Comparison of ENCODE assay signal across 8 cellular contexts in genomic region chr9:100437860-100438805, GRCh38. TPM values are rescaled to one million over a fixed set of nuclear protein-coding genes. Genes with fewer than 3 reads are reported as not detected.
DNase-seq lines count a peak whose midpoint lies in the region; ATAC-seq and TF ChIP-seq lines count a peak whose summit lies in the region.

No MANE protein-coding gene starts in this region.

- no peaks in the 10 kb centered on the region for H3K27me3 ChIP-seq in GM06990 (replicated peaks; ENCODE audit: control insufficient read depth, insufficient read depth, low read length)

- peaks cover 6% of the 10 kb centered on the region for H3K4me1 Mint-ChIP-seq in WTC11

- no peaks in the 10 kb centered on the region for H3K36me3 ChIP-seq in GM06990 (ENCODE audit: control insufficient read depth, insufficient read depth, low read length)

- CTCF ChIA-PET in WTC11 (lab: Charles Lee), result interaction anchor here (0.9 to 2.2 kb wide), 13 partner anchors 8 to 113 kb away, joined by 3 to 6 read pairs (median 4); partner anchors contain the start of gene TMEFF1

- DNase-seq in GM06990 (ENCODE audit: extremely low read depth, insufficient read length), result peak; percentile 9
- peak; percentile 65 for DNase-seq in NCI-H2196 (lab: John Stamatoyannopoulos, UW; ENCODE audit: unreplicated experiment)
- peak; percentile 82 for DNase-seq in WTC11 (ENCODE audit: low spot score)
- peak; percentile 72 for DNase-seq in cerebellar cortex (ENCODE audit: low spot score)
- peak; percentile 53 for DNase-seq in left lobe of liver (ENCODE audit: low spot score)
- DNase-seq in stimulated activated CD4-positive, alpha-beta T cell treated with anti-CD3 and anti-CD28 coated beads, Interleukin-4, amount 100 ng/mL, for 4 hours, result peak; percentile 52 to 60

- POLR2A ChIA-PET in WTC11 (lab: Charles Lee), result no interaction called here

- no peak overlapping the region for H3K4me3 ChIP-seq in GM06990 (replicated peaks; ENCODE audit: low read depth, low read length)

- H3K36me3 Mint-ChIP-seq in WTC11, result no peaks in the 10 kb centered on the region

- ATAC-seq in HG02759 (IDR thresholded peaks at IDR 0.05; ENCODE audit: unreplicated experiment) (peak; percentile 75), WTC11 (peak; percentile 61), left lobe of liver (peak; percentile 94), HG03139 (IDR thresholded peaks at IDR 0.05; ENCODE audit: unreplicated experiment) (no peak)

- H3K27ac Mint-ChIP-seq in WTC11, result no peak overlapping the region

- TF ChIP-seq CTCF in GM06990 (IDR thresholded peaks at IDR 0.05; ENCODE audit: insufficient read depth, low read length, poor library complexity, severe bottlenecking) (peak; percentile 91), WTC11 (IDR thresholded peaks at IDR 0.05) (peak; percentile 89)

- H3K4me3 Mint-ChIP-seq in WTC11, result no peak overlapping the region

- no peaks in the 10 kb centered on the region for H3K27me3 Mint-ChIP-seq in WTC11 (ENCODE audit: low read depth)

- no peaks in the 10 kb centered on the region for H3K9me3 Mint-ChIP-seq in WTC11

TF ChIP-seq in WTC11, 78 proteins besides CTCF, POLR2A, EP300 and RAD21:
- TF ChIP-seq FOXP4 (CRISPR knock-in tag; IDR thresholded peaks at IDR 0.05) (no peak), ZBTB21 (CRISPR knock-in tag; IDR thresholded peaks at IDR 0.05; ENCODE audit: borderline replicate concordance) (no peak), ELF4 (CRISPR knock-in tag; IDR thresholded peaks at IDR 0.05; ENCODE audit: low read depth) (no peak), NR1H2 (CRISPR knock-in tag; IDR thresholded peaks at IDR 0.05) (no peak), ARID4B (CRISPR knock-in tag; IDR thresholded peaks at IDR 0.05; ENCODE audit: borderline replicate concordance) (no peak), TP53 (CRISPR knock-in tag; IDR thresholded peaks at IDR 0.05) (no peak)

RNA-seq across cellular contexts. Expression of gene MSANTD3, which starts 11.2 kb away (rescaled TPM):
- total RNA-seq in WTC11 (2021) (28.9 to 30.3 TPM (median 30.2 TPM) in 3 replicates), left lobe of liver (7.1 TPM)

RNA-seq across cellular contexts. Expression of gene TMEFF1, which starts 34.8 kb away (rescaled TPM):
- total RNA-seq in WTC11 (2021) (62.7 to 66.5 TPM (median 66.2 TPM) in 3 replicates), left lobe of liver (0.20 TPM)

Comparison
In these comparisons a context has a peak if more than half of its experiments do, and no peak if none do; other contexts are left out.
1. DNase-seq: peak in every context shown above with its lines; median percentile 82 in WTC11; 72 in cerebellar cortex; 65 in NCI-H2196; 56 in stimulated activated CD4-positive, alpha-beta T cell treated with anti-CD3 and anti-CD28 coated beads, Interleukin-4, amount 100 ng/mL, for 4 hours; 53 in left lobe of liver; 9 in GM06990.
2. RNA of gene TMEFF1, which starts 34.8 kb away (total RNA-seq): 62.7 to 66.5 TPM in WTC11; 0.20 TPM in left lobe of liver (single experiment); every median in the first group is over 10 times any median in the second.